In genomic region chr15:101250931-101251829, GRCh38 we compare ENCODE assay signal across 8 cellular contexts. TPM values are rescaled to one million over a fixed set of nuclear protein-coding genes. Genes with fewer than 3 reads are reported as not detected.
DNase-seq lines count a peak whose midpoint lies in the region; ATAC-seq, FAIRE-seq and TF ChIP-seq lines count a peak whose summit lies in the region.

No MANE protein-coding gene starts in this region.

- intact Hi-C loops in HepG2 (cut with micrococcal nuclease; ENCODE audit: unreplicated experiment) = loop anchor here (10.0 kb wide), 2 partner anchors 126 to 336 kb away; partner anchors contain the start of gene LRRK1

- H3K79me2 ChIP-seq in HepG2 (ENCODE audit: insufficient read depth, low read length) = peaks cover 43% of the 10 kb centered on the region

- H3K4me2 ChIP-seq in HepG2 (ENCODE audit: low read depth, low read length) = peak overlapping the region; percentile 94

- WGBS in HepG2 (ENCODE audit: low lambda C conversion rate) = 0% methylated on average over 25 of the region's 149 CpGs

- H3K27ac ChIP-seq in HepG2 (ENCODE audit: extremely low read length, insufficient read depth, low read length) = peak overlapping the region; percentile 52
- peak overlapping the region; percentile 57 for H3K27ac ChIP-seq in subcutaneous abdominal adipose tissue (ENCODE audit: low read depth, low read length)

- H3K9me3 ChIP-seq in HepG2 (ENCODE audit: low read length) (no peaks in the 10 kb centered on the region), subcutaneous abdominal adipose tissue (ENCODE audit: control insufficient read depth in 5 of 5, low read length in 5 of 5) (no peaks in the 10 kb centered on the region)

- no peak overlapping the region for H2AFZ ChIP-seq in HepG2 (ENCODE audit: low read length)

- FAIRE-seq in HepG2 (lab: Jason Lieb, UNC) = no peak

- POLR2A ChIA-PET in HepG2 (lab: Yijun Ruan, JAX) = interaction anchor here (1.2 to 1.7 kb wide), 3 partner anchors 91 to 181 kb away, joined by 3 to 8 read pairs (median 8); no protein-coding TSS in a partner anchor

- peak; percentile 84 for DNase-seq in COLO668 (lab: John Stamatoyannopoulos, UW; ENCODE audit: unreplicated experiment)
- DNase-seq in SW480 (ENCODE audit: low spot score) = peak; percentile 52
- peak; percentile 79 for DNase-seq in cerebellum (ENCODE audit: low spot score)
- DNase-seq in HepG2 (ENCODE audit: low spot score) = no peak
- no peak for DNase-seq in cerebellar cortex (ENCODE audit: low spot score)

- TF ChIP-seq POLR2A in HepG2 (IDR thresholded peaks at IDR 0.05; ENCODE audit: insufficient read depth in 1 of 2, low read depth in 2 of 2, low read length in 2 of 2) = no peak

- peaks cover 10% of the 10 kb centered on the region for H4K20me1 ChIP-seq in HepG2 (ENCODE audit: insufficient read depth, low read length)

- TF ChIP-seq EP300 in HepG2 (IDR thresholded peaks at IDR 0.05; ENCODE audit: low read depth in 2 of 2, low read length in 2 of 2) (no peak), HepG2 (CRISPR knock-in tag; IDR thresholded peaks at IDR 0.05; ENCODE audit: borderline replicate concordance) (no peak)

- peak overlapping the region; percentile 77 to 82 (median 81) for H3K4me3 ChIP-seq in HepG2 (replicated peaks in 1 of 3; ENCODE audit: insufficient read depth in 1 of 3, low read depth in 2 of 3, low read length in 3 of 3)
- H3K4me3 ChIP-seq in subcutaneous abdominal adipose tissue (ENCODE audit: low read depth in 1 of 5, low read length in 5 of 5) = peak overlapping the region; percentile 75 to 91 (median 86)

- no peak for TF ChIP-seq RAD21 in HepG2 (CRISPR knock-in tag; IDR thresholded peaks at IDR 0.05)

- in situ Hi-C loops in HepG2 (cut with HindIII; ENCODE audit: extremely low pct_ligation_motif_present, low pct_unique_long_range_greater_than_20kb) = loop anchor here (10.0 to 25.0 kb wide), 3 partner anchors 166 to 589 kb away; partner anchors contain the start of gene LRRK1

- CTCF ChIA-PET in HepG2 (lab: Yijun Ruan, JAX; ENCODE audit: low intra/inter-chr PET ratio, low total read pairs) = no interaction called here

- H3K4me1 ChIP-seq in HepG2 (ENCODE audit: insufficient read depth, low read length) (peaks cover 62% of the 10 kb centered on the region), subcutaneous abdominal adipose tissue (ENCODE audit: control insufficient read depth in 5 of 5, insufficient read depth in 5 of 5, low read length in 5 of 5) (peaks cover 6 to 40% (median 29%) of the 10 kb centered on the region in 5 donors)

- ATAC-seq in GM19395 (IDR thresholded peaks at IDR 0.05; ENCODE audit: unreplicated experiment) (peak; percentile 31), HG03442 (IDR thresholded peaks at IDR 0.05; ENCODE audit: unreplicated experiment) (peak; percentile 29), HepG2 (peak; percentile 18)

- H3K36me3 ChIP-seq in HepG2 (replicated peaks in 1 of 2; ENCODE audit: control insufficient read depth in 1 of 2, insufficient read depth in 2 of 2, low read length in 2 of 2) (no peaks in the 10 kb centered on the region; a peak in 1 of 5 replicates), subcutaneous abdominal adipose tissue (ENCODE audit: control insufficient read depth in 5 of 5, insufficient read depth in 5 of 5, low read length in 5 of 5) (peaks cover 0 to 4% (median 0%) of the 10 kb centered on the region in 5 donors)

- H3K9ac ChIP-seq in HepG2 (ENCODE audit: insufficient read depth, low read depth, low read length) (peak overlapping the region; percentile 72), subcutaneous abdominal adipose tissue (ENCODE audit: low read length in 5 of 5) (peak overlapping the region in 4 of 5 donors; percentile 63 to 83 (median 81))

- no peaks in the 10 kb centered on the region for H3K27me3 ChIP-seq in HepG2 (ENCODE audit: control insufficient read depth in 1 of 2, insufficient read depth in 2 of 2, low read length in 2 of 2)
- H3K27me3 ChIP-seq in subcutaneous abdominal adipose tissue (ENCODE audit: control insufficient read depth in 5 of 5, insufficient read depth in 4 of 5, low read length in 5 of 5) = no peaks in the 10 kb centered on the region

- TF ChIP-seq CTCF in HepG2 (CRISPR knock-in tag; IDR thresholded peaks at IDR 0.05) = no peak

- no TSS peak for BruUV-seq in HepG2 (replicated peaks; lab: Mats Ljungman, UMichigan)

TF ChIP-seq in HepG2, 621 proteins besides CTCF, POLR2A, EP300 and RAD21 (continues in another document):
- 0 out of 2 replicates have a peak, but pooled peaks have one; percentile 33 for TF ChIP-seq POLR2G (IDR thresholded peaks at IDR 0.05; ENCODE audit: low read depth, low read length)

RNA-seq across cellular contexts. Expression of gene CHSY1, which starts 0.7 kb away (rescaled TPM):
- total RNA-seq in cerebellum (40.9 TPM), HepG2 (2016; rRNA removed; fragmentation: Illumina TruSeq; extraction: Trizol) (12.8 and 13.7 TPM in 2 replicates)
- total RNA-seq in HepG2 (2016; cell fraction: cytosol; rRNA removed; fragmentation: Illumina TruSeq; extraction: Trizol; ENCODE audit: low read depth) = 4.3 and 5.4 TPM in 2 replicates
- total RNA-seq in HepG2 (2016; cell fraction: insoluble cytoplasmic fraction; rRNA removed; fragmentation: Illumina TruSeq; extraction: Trizol) = 12.1 and 12.6 TPM in 2 replicates
- 7.0 and 7.9 TPM in 2 replicates for total RNA-seq in HepG2 (2016; cell fraction: membrane; rRNA removed; fragmentation: Illumina TruSeq; extraction: Trizol)
- 10.5 and 11.5 TPM in 2 replicates for total RNA-seq in HepG2 (2016; cell fraction: nucleus; rRNA removed; fragmentation: Illumina TruSeq; extraction: Trizol)
- polyA plus RNA-seq in HepG2 (2011; rRNA removed) = 11.2 and 13.3 TPM in 2 replicates
- polyA plus RNA-seq in HepG2 (2011; cell fraction: cytosol; rRNA removed) = 10.0 and 13.2 TPM in 2 replicates
- 4.9 and 5.5 TPM in 2 replicates for polyA plus RNA-seq in HepG2 (2011; cell fraction: nucleus; rRNA removed)
- 11.0 and 11.8 TPM in 2 replicates for polyA plus RNA-seq in HepG2 (2012)
- 0.72 and 0.77 TPM in 2 replicates for polyA plus RNA-seq in HepG2 (2016; cell fraction: cytosol; fragmentation: Illumina TruSeq; extraction: Trizol; ENCODE audit: low read depth)
- polyA plus RNA-seq in HepG2 (2016; cell fraction: insoluble cytoplasmic fraction; fragmentation: Illumina TruSeq; extraction: Trizol; ENCODE audit: low read depth) = 13.1 and 14.5 TPM in 2 replicates
- 4.8 TPM in 2 replicates for polyA plus RNA-seq in HepG2 (2016; cell fraction: membrane; fragmentation: Illumina TruSeq; extraction: Trizol; ENCODE audit: low read depth)
- 14.6 and 15.9 TPM in 2 replicates for polyA plus RNA-seq in HepG2 (2016; cell fraction: nucleus; fragmentation: Illumina TruSeq; extraction: Trizol; ENCODE audit: insufficient read depth, low read depth)
- polyA minus RNA-seq in HepG2 (2011; rRNA and poly(A)+ RNA removed; ENCODE audit: low replicate concordance) = 12.6 and 31.1 TPM in 2 replicates
- polyA minus RNA-seq in HepG2 (2011; cell fraction: cytosol; rRNA and poly(A)+ RNA removed) = 16.8 and 17.1 TPM in 2 replicates
- 15.8 and 18.3 TPM in 2 replicates for polyA minus RNA-seq in HepG2 (2011; cell fraction: nucleus; rRNA and poly(A)+ RNA removed)

RNA-seq across cellular contexts. Expression of gene SELENOS, which starts 26.1 kb away (rescaled TPM):
- 28.8 TPM for total RNA-seq in cerebellum
- 31.6 and 63.0 TPM in 2 replicates for total RNA-seq in HepG2 (2016; rRNA removed; fragmentation: Illumina TruSeq; extraction: Trizol)
- 25.6 and 30.5 TPM in 2 replicates for total RNA-seq in HepG2 (2016; cell fraction: cytosol; rRNA removed; fragmentation: Illumina TruSeq; extraction: Trizol; ENCODE audit: low read depth)
- total RNA-seq in HepG2 (2016; cell fraction: insoluble cytoplasmic fraction; rRNA removed; fragmentation: Illumina TruSeq; extraction: Trizol) = 31.1 and 66.3 TPM in 2 replicates
- 32.0 and 35.3 TPM in 2 replicates for total RNA-seq in HepG2 (2016; cell fraction: membrane; rRNA removed; fragmentation: Illumina TruSeq; extraction: Trizol)
- 52.7 and 62.7 TPM in 2 replicates for total RNA-seq in HepG2 (2016; cell fraction: nucleus; rRNA removed; fragmentation: Illumina TruSeq; extraction: Trizol)
- 56.6 and 66.1 TPM in 2 replicates for polyA plus RNA-seq in HepG2 (2011; rRNA removed)
- 58.8 and 79.4 TPM in 2 replicates for polyA plus RNA-seq in HepG2 (2011; cell fraction: cytosol; rRNA removed)
- 21.8 and 28.5 TPM in 2 replicates for polyA plus RNA-seq in HepG2 (2011; cell fraction: nucleus; rRNA removed)
- polyA plus RNA-seq in HepG2 (2012) = 38.2 and 44.5 TPM in 2 replicates
- 19.0 and 26.3 TPM in 2 replicates for polyA plus RNA-seq in HepG2 (2016; cell fraction: cytosol; fragmentation: Illumina TruSeq; extraction: Trizol; ENCODE audit: low read depth)
- 29.3 and 32.0 TPM in 2 replicates for polyA plus RNA-seq in HepG2 (2016; cell fraction: insoluble cytoplasmic fraction; fragmentation: Illumina TruSeq; extraction: Trizol; ENCODE audit: low read depth)
- polyA plus RNA-seq in HepG2 (2016; cell fraction: membrane; fragmentation: Illumina TruSeq; extraction: Trizol; ENCODE audit: low read depth) = 23.0 and 24.1 TPM in 2 replicates
- 81.3 and 91.5 TPM in 2 replicates for polyA plus RNA-seq in HepG2 (2016; cell fraction: nucleus; fragmentation: Illumina TruSeq; extraction: Trizol; ENCODE audit: insufficient read depth, low read depth)
- polyA minus RNA-seq in HepG2 (2011; rRNA and poly(A)+ RNA removed; ENCODE audit: low replicate concordance) = 31.0 and 35.1 TPM in 2 replicates
- polyA minus RNA-seq in HepG2 (2011; cell fraction: cytosol; rRNA and poly(A)+ RNA removed) = 19.4 and 21.8 TPM in 2 replicates
- polyA minus RNA-seq in HepG2 (2011; cell fraction: nucleus; rRNA and poly(A)+ RNA removed) = 64.9 and 77.1 TPM in 2 replicates

RNA-seq across cellular contexts. Expression of gene SNRPA1, which starts 43.9 kb away (rescaled TPM):
- total RNA-seq in cerebellum (18.1 TPM), HepG2 (2016; rRNA removed; fragmentation: Illumina TruSeq; extraction: Trizol) (41.2 and 72.5 TPM in 2 replicates)
- 21.5 and 21.7 TPM in 2 replicates for total RNA-seq in HepG2 (2016; cell fraction: cytosol; rRNA removed; fragmentation: Illumina TruSeq; extraction: Trizol; ENCODE audit: low read depth)
- total RNA-seq in HepG2 (2016; cell fraction: insoluble cytoplasmic fraction; rRNA removed; fragmentation: Illumina TruSeq; extraction: Trizol) = 44.9 and 72.9 TPM in 2 replicates
- total RNA-seq in HepG2 (2016; cell fraction: membrane; rRNA removed; fragmentation: Illumina TruSeq; extraction: Trizol) = 29.4 and 29.6 TPM in 2 replicates
- 43.1 and 47.7 TPM in 2 replicates for total RNA-seq in HepG2 (2016; cell fraction: nucleus; rRNA removed; fragmentation: Illumina TruSeq; extraction: Trizol)
- 80.0 and 108 TPM in 2 replicates for polyA plus RNA-seq in HepG2 (2011; rRNA removed)
- 70.8 and 71.1 TPM in 2 replicates for polyA plus RNA-seq in HepG2 (2011; cell fraction: cytosol; rRNA removed)
- 95.5 and 97.7 TPM in 2 replicates for polyA plus RNA-seq in HepG2 (2011; cell fraction: nucleus; rRNA removed)
- 77.4 and 94.8 TPM in 2 replicates for polyA plus RNA-seq in HepG2 (2012)
- 43.0 and 50.4 TPM in 2 replicates for polyA plus RNA-seq in HepG2 (2016; cell fraction: cytosol; fragmentation: Illumina TruSeq; extraction: Trizol; ENCODE audit: low read depth)
- polyA plus RNA-seq in HepG2 (2016; cell fraction: insoluble cytoplasmic fraction; fragmentation: Illumina TruSeq; extraction: Trizol; ENCODE audit: low read depth) = 177 and 178 TPM in 2 replicates
- polyA plus RNA-seq in HepG2 (2016; cell fraction: membrane; fragmentation: Illumina TruSeq; extraction: Trizol; ENCODE audit: low read depth) = 42.8 and 43.9 TPM in 2 replicates
- 92.5 and 99.3 TPM in 2 replicates for polyA plus RNA-seq in HepG2 (2016; cell fraction: nucleus; fragmentation: Illumina TruSeq; extraction: Trizol; ENCODE audit: insufficient read depth, low read depth)
- polyA minus RNA-seq in HepG2 (2011; rRNA and poly(A)+ RNA removed; ENCODE audit: low replicate concordance) = 12.8 and 30.9 TPM in 2 replicates
- 23.8 and 31.7 TPM in 2 replicates for polyA minus RNA-seq in HepG2 (2011; cell fraction: cytosol; rRNA and poly(A)+ RNA removed)
- 50.7 and 51.6 TPM in 2 replicates for polyA minus RNA-seq in HepG2 (2011; cell fraction: nucleus; rRNA and poly(A)+ RNA removed)

Comparison
In these comparisons a context has a peak if more than half of its experiments do, and no peak if none do; other contexts are left out.
1. DNase-seq: peak in COLO668 (single experiment), SW480 (single experiment) and cerebellum (single experiment); none in HepG2 (single experiment) and cerebellar cortex (single experiment).
2. Peak in every context shown above with its lines, with median percentiles within 50 percentile points of each other: ATAC-seq.